Comparison of ENCODE assay signal across 8 cellular contexts in genomic region chr14:73753043-73753886, GRCh38. TPM values are rescaled to one million over a fixed set of nuclear protein-coding genes. Genes with fewer than 3 reads are reported as not detected.
A peak's percentile ranks its signal among the peaks of the same experiment; 100 is the strongest.
DNase-seq lines count a peak whose midpoint lies in the region; ATAC-seq and TF ChIP-seq lines count a peak whose summit lies in the region.

No MANE protein-coding gene starts in this region.

- H3K9me3 ChIP-seq in SJCRH30 (replicated peaks) (no peaks in the 10 kb centered on the region), duodenal mucosa (ENCODE audit: control insufficient read depth in 1 of 2, low read length in 2 of 2) (no peaks in the 10 kb centered on the region)

- H3K36me3 Mint-ChIP-seq in natural killer cell: no peaks in the 10 kb centered on the region

- H3K4me3 ChIP-seq in GM12864 (ENCODE audit: low read depth, low read length): peak overlapping the region; percentile 91
- no peak overlapping the region for H3K4me3 ChIP-seq in SJCRH30
- peak overlapping the region; percentile 57 to 64 for H3K4me3 ChIP-seq in duodenal mucosa (ENCODE audit: low read depth in 1 of 2, low read length in 2 of 2)

- DNase-seq in GM12864 (ENCODE audit: low read depth) (no peak), SJCRH30 (peak in 1 of 2 experiments; percentile 30), natural killer cell (no peak), HPDE6-E6E7 (ENCODE audit: extremely low spot score) (no peak), NCI-H2171 treated with DMSO at 0.1 percent for 48 hours (lab: John Stamatoyannopoulos, UW) (no peak), DMS 273 treated with DMSO at 0.1 percent for 48 hours (lab: John Stamatoyannopoulos, UW) (no peak)
- no peak for DNase-seq in stimulated activated CD4-positive, alpha-beta T cell treated with anti-CD3 and anti-CD28 coated beads, Interleukin-4, amount 100 ng/mL, for 1 hour

- peak in 2 of 3 donors; percentile 6 to 17 for ATAC-seq in natural killer cell

- TF ChIP-seq CTCF in GM12864 (IDR thresholded peaks at IDR 0.05; ENCODE audit: low read depth, low read length, missing control alignments): no peak
- TF ChIP-seq CTCF in natural killer cell (IDR thresholded peaks at IDR 0.05): no peak

- peak overlapping the region; percentile 70 for H3K4me3 Mint-ChIP-seq in natural killer cell

- H3K27ac ChIP-seq in SJCRH30: peak overlapping the region; percentile 34; the same call in 1 of the 2 replicates
- peak overlapping the region; percentile 87 for H3K27ac ChIP-seq in duodenal mucosa (ENCODE audit: low read depth, low read length)

- intact Hi-C loops in natural killer cell (cut with micrococcal nuclease): loop anchor here (2.0 to 5.0 kb wide), 2 partner anchors 34 to 134 kb away; partner anchors contain the start of gene ZNF410

- H3K27ac Mint-ChIP-seq in natural killer cell: peak overlapping the region; percentile 92 to 96

- H3K36me3 ChIP-seq in SJCRH30: peaks cover 13% of the 10 kb centered on the region
- H3K36me3 ChIP-seq in duodenal mucosa (ENCODE audit: control insufficient read depth in 1 of 2, insufficient read depth in 2 of 2, low read length in 2 of 2): no peaks in the 10 kb centered on the region

- peak overlapping the region; percentile 56 to 76 for H3K9ac ChIP-seq in duodenal mucosa (ENCODE audit: low read depth in 1 of 2, low read length in 2 of 2)

- H3K4me1 Mint-ChIP-seq in natural killer cell: peaks cover 95 to 99% of the 10 kb centered on the region in 2 donors

- H3K27me3 ChIP-seq in SJCRH30: no peaks in the 10 kb centered on the region
- H3K27me3 ChIP-seq in duodenal mucosa (ENCODE audit: control insufficient read depth in 1 of 2, insufficient read depth in 2 of 2, low read length in 2 of 2): no peaks in the 10 kb centered on the region

- H3K27me3 Mint-ChIP-seq in natural killer cell (ENCODE audit: low read depth in 2 of 2): no peaks in the 10 kb centered on the region

- no peaks in the 10 kb centered on the region for H3K9me3 Mint-ChIP-seq in natural killer cell

- H3K4me1 ChIP-seq in SJCRH30: peaks cover 71% of the 10 kb centered on the region
- peaks cover 87 to 93% of the 10 kb centered on the region in 2 donors for H3K4me1 ChIP-seq in duodenal mucosa (ENCODE audit: control insufficient read depth in 1 of 2, insufficient read depth in 2 of 2, low read length in 2 of 2)

RNA-seq across cellular contexts. Expression of gene PNMA1, which starts 39.1 kb away (rescaled TPM):
- total RNA-seq in SJCRH30 (2014; rRNA removed; shearing (Covaris generic)): 11.0 and 11.3 TPM in 2 replicates
- total RNA-seq in natural killer cell: 10 to 100 TPM; 26.0 to 32.3 (median 28.9) TPM
